1 cellular context compared by ENCODE assay signal in the genomic region with DNA sequence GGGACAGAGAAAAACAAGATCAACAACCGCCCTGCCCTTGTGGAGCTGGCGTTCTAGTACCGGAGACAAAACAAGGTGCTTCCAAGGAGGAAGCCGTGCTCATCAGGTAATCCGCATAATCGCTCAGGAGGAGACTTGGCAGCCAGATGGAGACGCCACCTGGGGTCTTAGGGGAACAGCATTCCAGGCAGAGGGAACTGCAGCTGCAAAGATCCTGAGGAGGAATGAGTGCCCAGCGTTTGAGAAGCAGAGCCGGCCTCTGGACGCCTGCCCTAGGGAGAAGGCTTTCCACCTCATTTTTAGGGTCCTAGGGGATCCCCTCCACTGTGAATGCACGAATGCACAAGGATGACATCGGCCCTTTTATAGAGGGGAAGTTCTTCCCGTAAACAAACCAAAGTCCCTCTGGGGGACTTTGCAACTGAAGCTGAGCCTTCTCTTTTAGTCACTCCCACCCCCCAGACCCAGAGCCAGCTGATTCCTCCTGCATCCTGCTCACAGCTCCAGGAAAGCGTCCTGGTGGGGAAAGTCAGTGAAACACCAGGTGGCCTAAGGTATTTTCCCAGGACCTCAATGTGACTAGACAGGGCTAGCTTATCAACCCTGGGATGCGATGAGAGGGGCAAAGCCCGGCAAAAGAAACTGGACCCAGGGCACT.
TF ChIP-seq lines count a peak whose summit lies in the region.

No MANE protein-coding gene starts in this region.

TF ChIP-seq in HepG2, 621 proteins besides CTCF, POLR2A, EP300 and RAD21 (continued from another document and continues in another):
- TF ChIP-seq HNF4G (IDR thresholded peaks at IDR 0.05; ENCODE audit: borderline replicate concordance, low read depth, low read length) (peak; percentile 42; the same call in 1 of the 2 replicates), HNF4G (CRISPR knock-in tag; IDR thresholded peaks at IDR 0.05; ENCODE audit: borderline replicate concordance, low read depth) (no peak), TBL1XR1 (IDR thresholded peaks at IDR 0.05; ENCODE audit: borderline replicate concordance, low read length, partially characterized antibody) (no peak), JUN (CRISPR knock-in tag; IDR thresholded peaks at IDR 0.05) (no peak), JARID2 (CRISPR knock-in tag; IDR thresholded peaks at IDR 0.05; ENCODE audit: insufficient replicate concordance) (no peak), PREB (CRISPR knock-in tag; IDR thresholded peaks at IDR 0.05) (no peak), ZNF260 (CRISPR knock-in tag; IDR thresholded peaks at IDR 0.05; ENCODE audit: borderline replicate concordance, low read depth) (no peak), FOXO1 (CRISPR knock-in tag; IDR thresholded peaks at IDR 0.05) (peak; percentile 17; the same call in 1 of the 2 replicates), ZFP36L2 (CRISPR knock-in tag; IDR thresholded peaks at IDR 0.05) (no peak), MNT (IDR thresholded peaks at IDR 0.05) (no peak), ZNF782 (CRISPR knock-in tag; IDR thresholded peaks at IDR 0.05; ENCODE audit: borderline replicate concordance) (no peak), ZMAT3 (CRISPR knock-in tag; conservative IDR thresholded peaks at IDR 0.05) (no peak; the same call in 1 of the 2 replicates), MAX (IDR thresholded peaks at IDR 0.05) (peak; percentile 7; the same call in 1 of the 2 replicates), SNAI1 (CRISPR knock-in tag; IDR thresholded peaks at IDR 0.05; ENCODE audit: borderline replicate concordance) (no peak), FOXP4 (CRISPR knock-in tag; IDR thresholded peaks at IDR 0.05) (peak; percentile 29; the same call in 1 of the 2 replicates), ZNF776 (CRISPR knock-in tag; IDR thresholded peaks at IDR 0.05) (no peak), SOX6 (IDR thresholded peaks at IDR 0.05) (no peak), SOX6 (CRISPR knock-in tag; IDR thresholded peaks at IDR 0.05) (no peak), PBX2 (CRISPR knock-in tag; IDR thresholded peaks at IDR 0.05) (no peak), ZNF746 (CRISPR knock-in tag; IDR thresholded peaks at IDR 0.05) (no peak), HES4 (CRISPR knock-in tag; IDR thresholded peaks at IDR 0.05; ENCODE audit: borderline replicate concordance) (no peak), ZNF501 (CRISPR knock-in tag; IDR thresholded peaks at IDR 0.05) (no peak; the same call in 1 of the 2 replicates), ZNF552 (CRISPR knock-in tag; IDR thresholded peaks at IDR 0.05; ENCODE audit: borderline replicate concordance) (no peak), TFAP4 (IDR thresholded peaks at IDR 0.05; ENCODE audit: borderline replicate concordance, low read depth) (peak; percentile 95), ZNF136 (CRISPR knock-in tag; IDR thresholded peaks at IDR 0.05; ENCODE audit: low read depth) (no peak), PATZ1 (CRISPR knock-in tag; IDR thresholded peaks at IDR 0.05) (no peak), ZNF879 (CRISPR knock-in tag; IDR thresholded peaks at IDR 0.05) (no peak), ZNF230 (CRISPR knock-in tag; IDR thresholded peaks at IDR 0.05) (no peak), FOSL1 (CRISPR knock-in tag; IDR thresholded peaks at IDR 0.05; ENCODE audit: borderline replicate concordance) (no peak), KAT2B (IDR thresholded peaks at IDR 0.05; ENCODE audit: borderline replicate concordance, low read depth, low read length) (no peak), SALL1 (CRISPR knock-in tag; IDR thresholded peaks at IDR 0.05) (0 out of 2 replicates have a peak, but pooled peaks have one; percentile 20), STAT6 (CRISPR knock-in tag; IDR thresholded peaks at IDR 0.05; ENCODE audit: borderline replicate concordance) (no peak), NFRKB (IDR thresholded peaks at IDR 0.05) (no peak), KDM2A (CRISPR knock-in tag; IDR thresholded peaks at IDR 0.05; ENCODE audit: borderline replicate concordance, low read depth) (no peak)
- TF ChIP-seq, protein P1, sequence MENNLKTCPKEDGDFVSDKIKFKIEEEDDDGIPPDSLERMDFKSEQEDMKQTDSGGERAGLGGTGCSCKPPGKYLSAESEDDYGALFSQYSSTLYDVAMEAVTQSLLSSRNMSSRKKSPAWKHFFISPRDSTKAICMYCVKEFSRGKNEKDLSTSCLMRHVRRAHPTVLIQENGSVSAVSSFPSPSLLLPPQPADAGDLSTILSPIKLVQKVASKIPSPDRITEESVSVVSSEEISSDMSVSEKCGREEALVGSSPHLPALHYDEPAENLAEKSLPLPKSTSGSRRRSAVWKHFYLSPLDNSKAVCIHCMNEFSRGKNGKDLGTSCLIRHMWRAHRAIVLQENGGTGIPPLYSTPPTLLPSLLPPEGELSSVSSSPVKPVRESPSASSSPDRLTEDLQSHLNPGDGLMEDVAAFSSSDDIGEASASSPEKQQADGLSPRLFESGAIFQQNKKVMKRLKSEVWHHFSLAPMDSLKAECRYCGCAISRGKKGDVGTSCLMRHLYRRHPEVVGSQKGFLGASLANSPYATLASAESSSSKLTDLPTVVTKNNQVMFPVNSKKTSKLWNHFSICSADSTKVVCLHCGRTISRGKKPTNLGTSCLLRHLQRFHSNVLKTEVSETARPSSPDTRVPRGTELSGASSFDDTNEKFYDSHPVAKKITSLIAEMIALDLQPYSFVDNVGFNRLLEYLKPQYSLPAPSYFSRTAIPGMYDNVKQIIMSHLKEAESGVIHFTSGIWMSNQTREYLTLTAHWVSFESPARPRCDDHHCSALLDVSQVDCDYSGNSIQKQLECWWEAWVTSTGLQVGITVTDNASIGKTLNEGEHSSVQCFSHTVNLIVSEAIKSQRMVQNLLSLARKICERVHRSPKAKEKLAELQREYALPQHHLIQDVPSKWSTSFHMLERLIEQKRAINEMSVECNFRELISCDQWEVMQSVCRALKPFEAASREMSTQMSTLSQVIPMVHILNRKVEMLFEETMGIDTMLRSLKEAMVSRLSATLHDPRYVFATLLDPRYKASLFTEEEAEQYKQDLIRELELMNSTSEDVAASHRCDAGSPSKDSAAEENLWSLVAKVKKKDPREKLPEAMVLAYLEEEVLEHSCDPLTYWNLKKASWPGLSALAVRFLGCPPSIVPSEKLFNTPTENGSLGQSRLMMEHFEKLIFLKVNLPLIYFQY (CRISPR knock-in tag; IDR thresholded peaks at IDR 0.05; ENCODE audit: borderline replicate concordance): no peak
- TF ChIP-seq, protein P2, sequence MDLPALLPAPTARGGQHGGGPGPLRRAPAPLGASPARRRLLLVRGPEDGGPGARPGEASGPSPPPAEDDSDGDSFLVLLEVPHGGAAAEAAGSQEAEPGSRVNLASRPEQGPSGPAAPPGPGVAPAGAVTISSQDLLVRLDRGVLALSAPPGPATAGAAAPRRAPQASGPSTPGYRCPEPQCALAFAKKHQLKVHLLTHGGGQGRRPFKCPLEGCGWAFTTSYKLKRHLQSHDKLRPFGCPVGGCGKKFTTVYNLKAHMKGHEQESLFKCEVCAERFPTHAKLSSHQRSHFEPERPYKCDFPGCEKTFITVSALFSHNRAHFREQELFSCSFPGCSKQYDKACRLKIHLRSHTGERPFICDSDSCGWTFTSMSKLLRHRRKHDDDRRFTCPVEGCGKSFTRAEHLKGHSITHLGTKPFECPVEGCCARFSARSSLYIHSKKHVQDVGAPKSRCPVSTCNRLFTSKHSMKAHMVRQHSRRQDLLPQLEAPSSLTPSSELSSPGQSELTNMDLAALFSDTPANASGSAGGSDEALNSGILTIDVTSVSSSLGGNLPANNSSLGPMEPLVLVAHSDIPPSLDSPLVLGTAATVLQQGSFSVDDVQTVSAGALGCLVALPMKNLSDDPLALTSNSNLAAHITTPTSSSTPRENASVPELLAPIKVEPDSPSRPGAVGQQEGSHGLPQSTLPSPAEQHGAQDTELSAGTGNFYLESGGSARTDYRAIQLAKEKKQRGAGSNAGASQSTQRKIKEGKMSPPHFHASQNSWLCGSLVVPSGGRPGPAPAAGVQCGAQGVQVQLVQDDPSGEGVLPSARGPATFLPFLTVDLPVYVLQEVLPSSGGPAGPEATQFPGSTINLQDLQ (CRISPR knock-in tag; IDR thresholded peaks at IDR 0.05): no peak
